9 cellular contexts compared by ENCODE assay signal in genomic region chr7:24572014-24572413, GRCh38. TPM values are rescaled to one million over a fixed set of nuclear protein-coding genes. Genes with fewer than 3 reads are reported as not detected.
A peak's percentile ranks its signal among the peaks of the same experiment; 100 is the strongest.
DNase-seq lines count a peak whose midpoint lies in the region; ATAC-seq and TF ChIP-seq lines count a peak whose summit lies in the region.
"Had no signal": no experiment of that assay in that cellular context is flagged by ENCODE, and none has a peak within 500 bp of the region (broad histone marks: within the 10 kb centered on the region; RNA-seq: fewer than 3 reads in every experiment).

No MANE protein-coding gene starts in this region.

- H3K27ac ChIP-seq in spleen (peak overlapping the region in 5 of 8 donors; percentile 31 to 90 (median 80)), A673 (ENCODE audit: low read depth, low read length, poor library complexity, severe bottlenecking) (no peak overlapping the region)
- H3K27ac ChIP-seq: HL-60 had no signal

- no peaks in the 10 kb centered on the region for H3K36me3 Mint-ChIP-seq in activated CD4-positive, alpha-beta T cell treated with anti-CD3 and anti-CD28 coated beads, Interleukin-2, amount 10 ng/mL, durations not matched to agents 7 days and 5 days (ENCODE audit: low read depth)
- no peaks in the 10 kb centered on the region for H3K36me3 Mint-ChIP-seq in T-helper 2 cell treated with Interferon-gamma antibody and Interleukin-4, amounts not matched to agents 5 μg/mL and 100 μg/mL, for 36 hours (ENCODE audit: low read depth)

- H3K9me3 Mint-ChIP-seq in activated CD4-positive, alpha-beta T cell treated with anti-CD3 and anti-CD28 coated beads, Interleukin-2, amount 10 ng/mL, durations not matched to agents 7 days and 5 days = no peaks in the 10 kb centered on the region
- H3K9me3 Mint-ChIP-seq in T-helper 2 cell treated with Interferon-gamma antibody and Interleukin-4, amounts not matched to agents 5 μg/mL and 100 μg/mL, for 36 hours = no peaks in the 10 kb centered on the region

- peaks cover 35% of the 10 kb centered on the region for H3K27me3 Mint-ChIP-seq in activated CD4-positive, alpha-beta T cell treated with anti-CD3 and anti-CD28 coated beads, Interleukin-2, amount 10 ng/mL, durations not matched to agents 7 days and 5 days
- peaks cover 50% of the 10 kb centered on the region for H3K27me3 Mint-ChIP-seq in T-helper 2 cell treated with Interferon-gamma antibody and Interleukin-4, amounts not matched to agents 5 μg/mL and 100 μg/mL, for 36 hours (ENCODE audit: low read depth)

- WGBS in spleen, 5 donors = 39 to 52% (median 46%) methylated on average over 5 of the region's 5 CpGs

- no TSS peak for BruUV-seq in A673 (replicated peaks; lab: Mats Ljungman, UMichigan)

- H3K4me1 ChIP-seq in spleen (peaks cover 0 to 43% (median 24%) of the 10 kb centered on the region in 6 donors), A673 (ENCODE audit: insufficient read depth, low read length, poor library complexity, severe bottlenecking) (peaks cover 16% of the 10 kb centered on the region)

- H3K27me3 ChIP-seq in spleen (replicated peaks in 1 of 7) (peaks cover 0 to 34% (median 0%) of the 10 kb centered on the region in 7 donors), A673 (replicated peaks; ENCODE audit: insufficient read depth, low read depth, low read length, poor library complexity) (peaks cover 4% of the 10 kb centered on the region)

- ATAC-seq in GM19467 (IDR thresholded peaks at IDR 0.05; ENCODE audit: unreplicated experiment) (no peak), GM19351 (IDR thresholded peaks at IDR 0.05; ENCODE audit: unreplicated experiment) (no peak)

- no peak for TF ChIP-seq POLR2A in spleen (IDR thresholded peaks at IDR 0.05)

- H3K4me1 Mint-ChIP-seq in activated CD4-positive, alpha-beta T cell treated with anti-CD3 and anti-CD28 coated beads, Interleukin-2, amount 10 ng/mL, durations not matched to agents 7 days and 5 days = peaks cover 36% of the 10 kb centered on the region
- peaks cover 23% of the 10 kb centered on the region for H3K4me1 Mint-ChIP-seq in T-helper 2 cell treated with Interferon-gamma antibody and Interleukin-4, amounts not matched to agents 5 μg/mL and 100 μg/mL, for 36 hours (ENCODE audit: low read depth)

- DNase-seq in activated CD4-positive, alpha-beta T cell treated with anti-CD3 and anti-CD28 coated beads, Interleukin-2, amount 10 ng/mL, durations not matched to agents 7 days and 5 days = no peak
- DNase-seq in activated CD4-positive, alpha-beta T cell treated with anti-CD3 and anti-CD28 coated beads, Interleukin-2, amount 50 U/mL, for 1 hour = no peak
- no peak for DNase-seq in T-helper 2 cell treated with Interferon-gamma antibody and Interleukin-4, amounts not matched to agents 5 μg/mL and 100 μg/mL, for 36 hours (ENCODE audit: low spot score)
- no peak for DNase-seq in fibroblast of pulmonary artery (ENCODE audit: low read depth)
- DNase-seq in spleen = no peak
- no peak for DNase-seq in A673 (ENCODE audit: low spot score)

- intact Hi-C loops in spleen (cut with DNase I; ENCODE audit: low total_unique reads) (no loop called here), A673 (cut with micrococcal nuclease; ENCODE audit: unreplicated experiment) (loop anchor here (10.0 kb wide), 2 partner anchors 167 to 707 kb away; no protein-coding TSS in a partner anchor)

- no peak for TF ChIP-seq CTCF in fibroblast of pulmonary artery (IDR thresholded peaks at IDR 0.05; ENCODE audit: low read length, missing control alignments)
- no peak for TF ChIP-seq CTCF in spleen (IDR thresholded peaks at IDR 0.05 in 8 of 11, conservative IDR thresholded peaks at IDR 0.05 in 3 of 11)
- TF ChIP-seq CTCF in A673 (conservative IDR thresholded peaks at IDR 0.05; ENCODE audit: low read depth, low read length) = no peak

- peak overlapping the region; percentile 66 for H3K4me3 ChIP-seq in fibroblast of pulmonary artery (replicated peaks; ENCODE audit: low read depth, low read length)
- peak overlapping the region in 6 of 8 donors; percentile 55 to 88 (median 74) for H3K4me3 ChIP-seq in spleen
- H3K4me3 ChIP-seq in A673 (ENCODE audit: low read depth, low read length, poor library complexity, severe bottlenecking) = no peak overlapping the region

- CTCF ChIA-PET in activated CD4-positive, alpha-beta T cell treated with anti-CD3 and anti-CD28 coated beads, Interleukin-2, amount 10 ng/mL, durations not matched to agents 7 days and 5 days (lab: Charles Lee) = no interaction called here
- CTCF ChIA-PET in A673 (lab: Charles Lee) = no interaction called here

- H3K36me3 ChIP-seq in spleen (no peaks in the 10 kb centered on the region), A673 (ENCODE audit: insufficient read depth, low read length, poor library complexity, severe bottlenecking) (no peaks in the 10 kb centered on the region)

- H3K27ac Mint-ChIP-seq in activated CD4-positive, alpha-beta T cell treated with anti-CD3 and anti-CD28 coated beads, Interleukin-2, amount 10 ng/mL, durations not matched to agents 7 days and 5 days = peak overlapping the region; percentile 82
- H3K27ac Mint-ChIP-seq in T-helper 2 cell treated with Interferon-gamma antibody and Interleukin-4, amounts not matched to agents 5 μg/mL and 100 μg/mL, for 36 hours = no peak overlapping the region

- no peaks in the 10 kb centered on the region for H3K9me3 ChIP-seq in spleen
- no peaks in the 10 kb centered on the region for H3K9me3 ChIP-seq in A673 (ENCODE audit: low read depth, low read length, poor library complexity, severe bottlenecking)

- peak overlapping the region; percentile 81 for H3K4me3 Mint-ChIP-seq in activated CD4-positive, alpha-beta T cell treated with anti-CD3 and anti-CD28 coated beads, Interleukin-2, amount 10 ng/mL, durations not matched to agents 7 days and 5 days
- H3K4me3 Mint-ChIP-seq in T-helper 2 cell treated with Interferon-gamma antibody and Interleukin-4, amounts not matched to agents 5 μg/mL and 100 μg/mL, for 36 hours = peak overlapping the region; percentile 86

- POLR2A ChIA-PET in activated CD4-positive, alpha-beta T cell treated with anti-CD3 and anti-CD28 coated beads, Interleukin-2, amount 10 ng/mL, durations not matched to agents 7 days and 5 days (lab: Charles Lee) = no interaction called here
- POLR2A ChIA-PET in A673 (lab: Charles Lee; ENCODE audit: low non-redundant PET) = no interaction called here

RNA-seq across cellular contexts. Expression of gene PALS2, which starts 1.2 kb away (rescaled TPM):
- total RNA-seq in activated CD4-positive, alpha-beta T cell treated with anti-CD3 and anti-CD28 coated beads, Interleukin-2, amount 10 ng/mL, durations not matched to agents 7 days and 5 days = 10 to 100 TPM; 16.1 to 20.2 TPM
- 10 to 100 TPM in 4 of 7 donors, 1 to 10 TPM in 3; 7.8 to 28.8 (median 18.0) TPM for total RNA-seq in spleen
- 1 to 10 TPM; 1.8 to 2.4 (median 1.9) TPM for polyA plus RNA-seq in spleen
- 65.3 and 68.4 TPM in 2 replicates for total RNA-seq in A673 (2021)
